9 cellular contexts compared by ENCODE assay signal in genomic region chr2:172864182-172864581, GRCh38.
DNase-seq lines count a peak whose midpoint lies in the region; ATAC-seq and TF ChIP-seq lines count a peak whose summit lies in the region.
"Had no signal": no experiment of that assay in that cellular context is flagged by ENCODE, and none has a peak within 500 bp of the region (broad histone marks: within the 10 kb centered on the region; RNA-seq: fewer than 3 reads in every experiment).

No MANE protein-coding gene starts in this region.

- no peaks in the 10 kb centered on the region for H3K9me3 Mint-ChIP-seq in activated CD4-positive, alpha-beta memory T cell treated with anti-CD3 and anti-CD28 coated beads for 36 hours

- POLR2A ChIA-PET in activated CD4-positive, alpha-beta memory T cell treated with anti-CD3 and anti-CD28 coated beads for 36 hours (lab: Charles Lee): no interaction called here

- H3K27me3 ChIP-seq in ovary: no peaks in the 10 kb centered on the region

- no peaks in the 10 kb centered on the region for H3K9me3 ChIP-seq in ovary

- no peaks in the 10 kb centered on the region for H3K4me1 Mint-ChIP-seq in activated CD4-positive, alpha-beta memory T cell treated with anti-CD3 and anti-CD28 coated beads for 36 hours (ENCODE audit: low read depth)
- H3K4me1 Mint-ChIP-seq: B cell had no signal

- H3K27ac ChIP-seq in ovary: no peak overlapping the region

- no peak overlapping the region for H3K4me3 ChIP-seq in fibroblast of pulmonary artery (replicated peaks; ENCODE audit: low read depth, low read length)
- no peak overlapping the region for H3K4me3 ChIP-seq in ovary

- no peaks in the 10 kb centered on the region for H3K36me3 ChIP-seq in ovary

- peaks cover 21% of the 10 kb centered on the region for H3K27me3 Mint-ChIP-seq in activated CD4-positive, alpha-beta memory T cell treated with anti-CD3 and anti-CD28 coated beads for 36 hours

- TF ChIP-seq POLR2A in ovary (IDR thresholded peaks at IDR 0.05): no peak

- no peak for TF ChIP-seq EP300 in ovary (IDR thresholded peaks at IDR 0.05)

- DNase-seq in NCI-H1417 (lab: John Stamatoyannopoulos, UW) (peak; percentile 2 to 34 (median 4)), NCI-H1417 treated with DMSO at 0.1 percent for 48 hours (lab: John Stamatoyannopoulos, UW) (no peak), NAMALWA (ENCODE audit: low spot score) (peak; percentile 62), fibroblast of pulmonary artery (ENCODE audit: low read depth) (peak; percentile 49), ovary (peak; percentile 31 to 76 (median 52))
- DNase-seq in activated CD4-positive, alpha-beta memory T cell treated with anti-CD3 and anti-CD28 coated beads for 36 hours: peak; percentile 55

- ATAC-seq in GM18870 (IDR thresholded peaks at IDR 0.05; ENCODE audit: unreplicated experiment) (no peak), HG03378 (IDR thresholded peaks at IDR 0.05; ENCODE audit: unreplicated experiment) (no peak)

- H3K4me3 Mint-ChIP-seq in activated CD4-positive, alpha-beta memory T cell treated with anti-CD3 and anti-CD28 coated beads for 36 hours: no peak overlapping the region
- H3K4me3 Mint-ChIP-seq: B cell had no signal

- intact Hi-C loops in activated CD4-positive, alpha-beta memory T cell treated with anti-CD3 and anti-CD28 coated beads for 36 hours (cut with micrococcal nuclease): loop anchor here (1.0 kb wide), 1 partner anchor 68 kb away; no protein-coding TSS in a partner anchor
- intact Hi-C loops in ovary (cut with DNase I): loop anchor here in 2 of 4 donors (10.0 kb wide), 1 partner anchor 71 kb away; no protein-coding TSS in a partner anchor

- 48 to 73% (median 50%) methylated on average over 5 of the region's 5 CpGs for WGBS in ovary, 3 donors

- no peaks in the 10 kb centered on the region for H3K36me3 Mint-ChIP-seq in activated CD4-positive, alpha-beta memory T cell treated with anti-CD3 and anti-CD28 coated beads for 36 hours

- H3K27ac Mint-ChIP-seq in activated CD4-positive, alpha-beta memory T cell treated with anti-CD3 and anti-CD28 coated beads for 36 hours: no peak overlapping the region
- H3K27ac Mint-ChIP-seq: B cell had no signal

- CTCF ChIA-PET in activated CD4-positive, alpha-beta memory T cell treated with anti-CD3 and anti-CD28 coated beads for 36 hours (lab: Charles Lee): interaction anchor here (0.6 to 1.9 kb wide), 2 partner anchors 14 to 66 kb away, joined by 4 to 5 read pairs; no protein-coding TSS in a partner anchor

- TF ChIP-seq CTCF in fibroblast of pulmonary artery (IDR thresholded peaks at IDR 0.05; ENCODE audit: low read length, missing control alignments) (peak; percentile 65), ovary (IDR thresholded peaks at IDR 0.05) (peak in 2 of 3 donors; percentile 16 to 39)

- no peaks in the 10 kb centered on the region for H3K4me1 ChIP-seq in ovary (ENCODE audit: insufficient read depth)
